In genomic region chr2:225041871-225042799, GRCh38 we compare ENCODE assay signal across 8 cellular contexts. TPM values are rescaled to one million over a fixed set of nuclear protein-coding genes. Genes with fewer than 3 reads are reported as not detected.
DNase-seq lines count a peak whose midpoint lies in the region; ATAC-seq and TF ChIP-seq lines count a peak whose summit lies in the region.

Gene DOCK10 (minus strand): TSS chr2:225042468. CDS start chr2:225042374, 94 bp downstream.

- no peaks in the 10 kb centered on the region for H3K36me3 ChIP-seq in ES-I3 (ENCODE audit: insufficient read depth, low read length)
- no peaks in the 10 kb centered on the region for H3K36me3 ChIP-seq in KOPT-K1 (ENCODE audit: insufficient read depth, low read length)
- no peaks in the 10 kb centered on the region for H3K36me3 ChIP-seq in lung (ENCODE audit: control insufficient read depth in 2 of 2, insufficient read depth in 2 of 2, low read length in 2 of 2)

- H3K4me1 ChIP-seq in ES-I3 (ENCODE audit: insufficient read depth, low read length) (no peaks in the 10 kb centered on the region; the same call in 1 of the 2 replicates), lung (ENCODE audit: control insufficient read depth in 2 of 2, insufficient read depth in 2 of 2, low read length in 2 of 2) (peaks cover 0 to 4% of the 10 kb centered on the region in 2 donors)

- 1% methylated on average over 93 to 112 of the region's 112 CpGs for WGBS in lung, 2 donors

- H3K9ac ChIP-seq in ES-I3 (ENCODE audit: low read depth, low read length): peak within 1 kb of the TSS; percentile 75

- H3K27ac ChIP-seq in KOPT-K1 (ENCODE audit: low read depth, low read length, poor library complexity, severe bottlenecking) (peak within 1 kb of the TSS; percentile 78), dorsolateral prefrontal cortex (peak within 1 kb of the TSS; percentile 33 to 98 (median 93)), lung (ENCODE audit: low read depth in 1 of 2, low read length in 1 of 2) (peak within 1 kb of the TSS in 1 of 2 donors; percentile 54)

- H3K4me3 ChIP-seq in dorsolateral prefrontal cortex (peak within 1 kb of the TSS; percentile 52 to 87 (median 74)), lung (peak within 1 kb of the TSS; percentile 54)

- TF ChIP-seq CTCF in dorsolateral prefrontal cortex (IDR thresholded peaks at IDR 0.05 in 54 of 56, conservative IDR thresholded peaks at IDR 0.05 in 2 of 56; ENCODE audit: low read depth in 1 of 56, partially characterized antibody in 56 of 56) (peak in 15 of 56 donors; percentile 7 to 39 (median 15)), lung (IDR thresholded peaks at IDR 0.05; ENCODE audit: control extremely low read depth, extremely low read depth) (no peak)

- no peaks in the 10 kb centered on the region for H3K9me3 ChIP-seq in ES-I3 (ENCODE audit: control insufficient read depth, insufficient read depth, low read length)
- H3K9me3 ChIP-seq in KOPT-K1 (ENCODE audit: insufficient read depth, low read length, poor library complexity, severe bottlenecking): no peaks in the 10 kb centered on the region
- no peaks in the 10 kb centered on the region for H3K9me3 ChIP-seq in lung (ENCODE audit: control insufficient read depth in 2 of 2, insufficient read depth in 1 of 2, low read length in 1 of 2)

- intact Hi-C loops in dorsolateral prefrontal cortex (cut with DNase I): loop anchor here (1.0 to 5.0 kb wide), 4 partner anchors 28 to 72 kb away; no protein-coding TSS in a partner anchor

- DNase-seq in activated CD4-positive, alpha-beta T cell treated with anti-CD3 and anti-CD28 coated beads for 48 hours: peak; percentile 62
- peak in 8 of 10 donors; percentile 27 to 78 (median 54) for DNase-seq in dorsolateral prefrontal cortex
- DNase-seq in lung (ENCODE audit: low spot score): peak; percentile 39
- DNase-seq in stimulated activated CD8-positive, alpha-beta memory T cell treated with anti-CD3 and anti-CD28 coated beads, Interleukin-12 subunit alpha, Interleukin-12 subunit beta, amount 100 ng/mL, for 1 hour (ENCODE audit: low read depth): peak; percentile 35
- DNase-seq in HT-29 (ENCODE audit: low spot score): no peak

- peak; percentile 33 for ATAC-seq in GM21526 (IDR thresholded peaks at IDR 0.05; ENCODE audit: low FRiP score, unreplicated experiment)
- peak; percentile 39 for ATAC-seq in lung (ENCODE audit: insufficient read depth, low FRiP score)

- H3K27me3 ChIP-seq in dorsolateral prefrontal cortex (peaks cover 0 to 30% (median 5%) of the 10 kb centered on the region in 45 donors), lung (ENCODE audit: control insufficient read depth, insufficient read depth) (no peaks in the 10 kb centered on the region)

RNA-seq across cellular contexts. Expression of gene DOCK10, which starts in this region (rescaled TPM):
- total RNA-seq in dorsolateral prefrontal cortex (100 to 1,000 TPM in 48 of 120 experiments, 10 to 100 TPM in 72; 24.3 to 264 (median 89.2) TPM), lung (10 to 100 TPM; 28.1 to 39.8 TPM)
- polyA plus RNA-seq in lung: 1 to 10 TPM; 3.1 to 7.8 TPM
- total RNA-seq in HT-29 (2014; rRNA removed; shearing (Covaris generic)): not detected in 2 replicates

Comparison
In these comparisons a context has a peak if more than half of its experiments do, and no peak if none do; other contexts are left out.
1. RNA of gene DOCK10 (total RNA-seq): 24.3 to 264 TPM in dorsolateral prefrontal cortex and 28.1 to 39.8 TPM in lung; not detected in HT-29; every median in the first group is over 10 times any median in the second.